In genomic region chr3:105495021-105495420, GRCh38 we compare ENCODE assay signal across 1 cellular context.
TF ChIP-seq lines count a peak whose summit lies in the region.

No MANE protein-coding gene starts in this region.

TF ChIP-seq in GM23338, 12 proteins besides CTCF, POLR2A, EP300 and RAD21 (continued from another document):
- TF ChIP-seq ZNF462 (CRISPR knock-in tag; IDR thresholded peaks at IDR 0.05) (no peak), ZNF331 (CRISPR knock-in tag; IDR thresholded peaks at IDR 0.05; ENCODE audit: low read depth) (no peak), EZH2 (IDR thresholded peaks at IDR 0.05; ENCODE audit: low read depth, unreplicated experiment) (no peak), ETS1 (IDR thresholded peaks at IDR 0.05) (no peak), CREB1 (CRISPR knock-in tag; IDR thresholded peaks at IDR 0.05; ENCODE audit: low read depth) (no peak)
